Comparison of ENCODE assay signal across 6 cellular contexts in the genomic region with DNA sequence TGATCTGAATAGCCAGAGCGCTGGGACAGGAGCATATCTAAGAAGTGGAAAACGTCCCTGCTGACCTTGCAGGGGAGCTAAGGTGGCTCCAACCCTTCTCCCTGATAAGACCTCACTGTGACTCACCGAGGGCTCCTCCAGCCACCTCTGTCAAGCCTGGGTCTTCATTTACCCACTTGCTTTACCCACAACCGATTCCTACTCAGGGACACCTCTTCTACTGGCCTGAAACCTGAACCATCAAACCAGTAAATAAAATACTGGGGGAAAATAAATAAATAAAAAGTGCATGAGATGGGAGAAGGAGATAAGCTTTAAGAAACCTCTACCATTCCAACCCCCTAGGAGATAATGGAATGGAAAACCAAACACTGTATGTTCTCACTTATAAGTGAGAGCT.
"Had no signal": no experiment of that assay in that cellular context is flagged by ENCODE, and none has a peak within 500 bp of the region (broad histone marks: within the 10 kb centered on the region; RNA-seq: fewer than 3 reads in every experiment).

No MANE protein-coding gene starts in this region.

- H3K4me3 ChIP-seq: GM23338 had no signal

- H2AFZ ChIP-seq: GM23338 had no signal

- H3K4me2 ChIP-seq: GM23338 had no signal

- ATAC-seq: GM23338, HepG2 had no signal

- H3K27ac ChIP-seq: HL-60 had no signal

- DNase-seq: H9, HCEC 1CT, KG1 had no signal
